ENCODE assay signal across 8 cellular contexts in the genomic region with DNA sequence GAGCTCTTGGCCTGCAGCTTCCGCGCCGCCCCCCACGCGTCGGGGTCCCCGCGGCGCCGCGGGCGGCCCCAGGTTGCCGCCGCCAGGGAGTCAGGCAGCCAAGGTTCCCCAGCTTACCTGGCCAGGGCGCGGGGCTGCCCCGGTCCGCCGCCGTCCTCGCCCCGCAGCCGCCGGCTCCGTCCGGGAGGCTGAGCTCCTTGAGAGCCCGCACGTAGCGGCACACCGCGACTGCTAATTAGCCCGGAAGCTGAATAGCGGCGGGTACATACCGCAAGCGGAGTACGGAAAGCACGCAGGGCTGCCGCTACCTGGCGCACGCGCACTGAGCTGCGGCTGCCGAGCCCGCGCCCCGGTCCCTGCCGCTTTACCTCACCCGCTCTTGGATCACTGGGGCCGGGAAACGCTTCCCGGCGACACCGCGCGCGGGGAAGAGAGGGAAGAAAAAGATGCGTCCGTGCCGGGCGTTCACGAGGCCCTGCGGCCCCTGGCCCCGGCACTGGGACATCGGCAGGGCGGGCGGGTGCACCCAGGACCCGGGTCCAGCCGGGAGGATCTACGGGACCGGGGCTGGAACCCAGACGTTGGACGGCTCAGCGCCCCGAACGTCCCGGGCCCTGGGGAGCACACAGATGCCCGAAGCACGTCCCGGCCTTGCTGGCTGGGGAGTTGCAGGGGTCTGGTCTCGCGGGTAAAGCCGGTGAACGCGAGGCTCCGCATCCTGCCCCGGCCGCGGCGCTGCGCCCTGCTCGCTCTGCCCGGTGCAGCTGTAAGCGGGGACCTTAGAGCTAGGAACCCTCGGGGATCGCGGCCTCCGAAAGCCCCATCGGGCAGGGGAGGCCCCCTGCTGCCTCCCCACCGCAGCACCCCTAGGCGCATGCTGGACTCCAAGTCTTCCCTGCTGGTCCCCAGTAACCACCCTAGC. TPM values are rescaled to one million over a fixed set of nuclear protein-coding genes. Genes with fewer than 3 reads are reported as not detected.
DNase-seq lines count a peak whose midpoint lies in the region; ATAC-seq, FAIRE-seq and TF ChIP-seq lines count a peak whose summit lies in the region.

A gene with protein sequence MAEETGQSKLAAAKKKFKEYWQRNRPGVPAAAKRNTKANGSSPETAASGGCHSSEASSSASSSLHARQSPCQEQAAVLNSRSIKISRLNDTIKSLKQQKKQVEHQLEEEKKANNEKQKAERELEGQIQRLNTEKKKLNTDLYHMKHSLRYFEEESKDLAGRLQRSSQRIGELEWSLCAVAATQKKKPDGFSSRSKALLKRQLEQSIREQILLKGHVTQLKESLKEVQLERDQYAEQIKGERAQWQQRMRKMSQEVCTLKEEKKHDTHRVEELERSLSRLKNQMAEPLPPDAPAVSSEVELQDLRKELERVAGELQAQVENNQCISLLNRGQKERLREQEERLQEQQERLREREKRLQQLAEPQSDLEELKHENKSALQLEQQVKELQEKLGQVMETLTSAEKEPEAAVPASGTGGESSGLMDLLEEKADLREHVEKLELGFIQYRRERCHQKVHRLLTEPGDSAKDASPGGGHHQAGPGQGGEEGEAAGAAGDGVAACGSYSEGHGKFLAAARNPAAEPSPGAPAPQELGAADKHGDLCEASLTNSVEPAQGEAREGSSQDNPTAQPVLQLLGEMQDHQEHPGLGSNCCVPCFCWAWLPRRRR (minus strand): TSS at position 253 of the 922 bp plus-strand sequence. CDS start 47,739 bp downstream, outside the sequence.

- H3K27me3 ChIP-seq in BLaER1 (no peaks in the 10 kb centered on the region), mucosa of rectum (ENCODE audit: control insufficient read depth in 2 of 2, insufficient read depth in 2 of 2, low read length in 2 of 2) (peaks cover 8 to 10% of the 10 kb centered on the region in 2 donors)

- peak within 1 kb of the TSS; percentile 81 for H3K27ac ChIP-seq in BLaER1
- H3K27ac ChIP-seq in mucosa of rectum (ENCODE audit: low read depth in 2 of 2, low read length in 2 of 2) = no peak within 1 kb of the TSS

- H3K36me3 ChIP-seq in BLaER1 (0 out of 2 replicates have a peak, but pooled peaks cover 6% of the 10 kb centered on the region), mucosa of rectum (ENCODE audit: control insufficient read depth in 2 of 2, insufficient read depth in 2 of 2, low read length in 2 of 2) (no peaks in the 10 kb centered on the region)

- H4K20me1 ChIP-seq in BLaER1 = peaks cover 41% of the 10 kb centered on the region

- peak; percentile 72 for FAIRE-seq in GM19239 (lab: Jason Lieb, UNC)

- H3K9me3 ChIP-seq in BLaER1 (no peaks in the 10 kb centered on the region), mucosa of rectum (ENCODE audit: control insufficient read depth in 2 of 2, low read length in 2 of 2) (no peaks in the 10 kb centered on the region)

- H3K4me1 ChIP-seq in BLaER1 (peaks cover 20% of the 10 kb centered on the region), mucosa of rectum (ENCODE audit: control insufficient read depth in 2 of 2, insufficient read depth in 2 of 2, low read length in 2 of 2) (peaks cover 3 to 5% of the 10 kb centered on the region in 2 donors)

- H3K9ac ChIP-seq in BLaER1 (peak within 1 kb of the TSS; percentile 83), mucosa of rectum (ENCODE audit: low read depth in 1 of 2, low read length in 2 of 2) (peak within 1 kb of the TSS in 1 of 2 donors; percentile 56)

- peak within 1 kb of the TSS; percentile 98 for H3K4me2 ChIP-seq in BLaER1

- no peak for TF ChIP-seq CTCF in epithelial cell of proximal tubule (conservative IDR thresholded peaks at IDR 0.05; ENCODE audit: low read depth, low read length)

- DNase-seq in GM19239 (ENCODE audit: insufficient read length, low spot score) (peak; percentile 80), NOMO-1 treated with DMSO at 0.1 percent for 48 hours (lab: John Stamatoyannopoulos, UW; ENCODE audit: unreplicated experiment) (peak; percentile 26), epithelial cell of proximal tubule (ENCODE audit: low read depth) (no peak)
- peak; percentile 88 for DNase-seq in activated CD8-positive, alpha-beta memory T cell treated with anti-CD3 and anti-CD28 coated beads, Interleukin-2, amount 50 U/mL, for 48 hours
- DNase-seq in stimulated activated CD8-positive, alpha-beta memory T cell treated with anti-CD3 and anti-CD28 coated beads, Interleukin-7, amount 100 ng/mL, for 1 hour (ENCODE audit: low read depth in 2 of 2) = peak; percentile 53 to 65

- ATAC-seq in HG03439 (IDR thresholded peaks at IDR 0.05; ENCODE audit: unreplicated experiment) = peak; percentile 68

- peak within 1 kb of the TSS; percentile 94 for H3K4me3 ChIP-seq in BLaER1
- peak within 1 kb of the TSS; percentile 88 for H3K4me3 ChIP-seq in epithelial cell of proximal tubule (ENCODE audit: low read depth, low read length)
- H3K4me3 ChIP-seq in mucosa of rectum (ENCODE audit: low read length in 2 of 2) = peak within 1 kb of the TSS; percentile 63 to 72

RNA-seq across cellular contexts. Expression of the gene that starts here (rescaled TPM):
- 20.4 and 56.4 TPM in 2 replicates for total RNA-seq in epithelial cell of proximal tubule
